ENCODE assay signal across 19 cellular contexts in the genomic region with DNA sequence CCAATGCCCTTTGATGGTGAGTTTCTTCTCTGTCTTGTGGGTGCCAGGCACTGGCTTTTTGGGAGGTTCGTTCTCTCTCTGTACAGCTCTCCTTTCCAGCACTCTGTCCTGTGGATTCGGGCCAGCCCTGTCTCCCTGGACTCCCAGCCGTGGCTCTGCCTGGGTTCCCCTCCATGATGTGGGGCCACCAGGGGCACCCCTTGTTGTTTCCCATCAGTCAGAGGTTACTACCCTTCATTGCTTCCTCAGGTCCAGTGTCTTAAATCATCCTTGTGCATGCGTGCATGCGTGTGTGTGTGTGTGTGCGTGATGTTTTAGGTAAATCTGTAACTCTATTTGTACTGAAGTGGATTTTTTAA. TPM values are rescaled to one million over a fixed set of nuclear protein-coding genes. Genes with fewer than 3 reads are reported as not detected.
DNase-seq lines count a peak whose midpoint lies in the region; ATAC-seq and TF ChIP-seq lines count a peak whose summit lies in the region.
"Had no signal": no experiment of that assay in that cellular context is flagged by ENCODE, and none has a peak within 500 bp of the region (broad histone marks: within the 10 kb centered on the region; RNA-seq: fewer than 3 reads in every experiment).

No MANE protein-coding gene starts in this region.

- H3K27me3 ChIP-seq in CD8-positive, alpha-beta memory T cell (ENCODE audit: insufficient read depth, low read length, poor library complexity, severe bottlenecking) = no peaks in the 10 kb centered on the region

- no peak for ATAC-seq in activated T-helper 17 cell treated with anti-CD3 and anti-CD28 coated beads, Interleukin-2, amount 50 U/mL, for 72 hours (replicated peaks)
- ATAC-seq in natural killer cell (no peak), HG03460 (IDR thresholded peaks at IDR 0.05; ENCODE audit: unreplicated experiment) (no peak)
- ATAC-seq: K562, Panc1 had no signal

- peaks cover 11% of the 10 kb centered on the region for H3K4me1 Mint-ChIP-seq in activated CD4-positive, alpha-beta T cell treated with anti-CD3 and anti-CD28 coated beads, Interleukin-2, amount 10 ng/mL, durations not matched to agents 7 days and 5 days
- H3K4me1 Mint-ChIP-seq in CD8-positive, alpha-beta memory T cell = peaks cover 12 to 22% (median 16%) of the 10 kb centered on the region in 3 donors
- peaks cover 10% of the 10 kb centered on the region for H3K4me1 Mint-ChIP-seq in activated T-helper 17 cell treated with anti-CD3 and anti-CD28 coated beads, Interleukin-2, amount 50 U/mL, for 72 hours
- H3K4me1 Mint-ChIP-seq in natural killer cell = peaks cover 23% of the 10 kb centered on the region in 2 donors

- no peaks in the 10 kb centered on the region for H3K9me3 Mint-ChIP-seq in activated CD4-positive, alpha-beta T cell treated with anti-CD3 and anti-CD28 coated beads, Interleukin-2, amount 10 ng/mL, durations not matched to agents 7 days and 5 days
- no peaks in the 10 kb centered on the region for H3K9me3 Mint-ChIP-seq in CD8-positive, alpha-beta memory T cell
- H3K9me3 Mint-ChIP-seq in activated T-helper 17 cell treated with anti-CD3 and anti-CD28 coated beads, Interleukin-2, amount 50 U/mL, for 72 hours = no peaks in the 10 kb centered on the region
- H3K9me3 Mint-ChIP-seq in natural killer cell = no peaks in the 10 kb centered on the region
- H3K9me3 Mint-ChIP-seq: CD4-positive, alpha-beta T cell had no signal

- intact Hi-C loops in natural killer cell (cut with micrococcal nuclease) = no loop called here

- peak overlapping the region; percentile 14 for H3K27ac Mint-ChIP-seq in activated CD4-positive, alpha-beta T cell treated with anti-CD3 and anti-CD28 coated beads, Interleukin-2, amount 10 ng/mL, durations not matched to agents 7 days and 5 days
- H3K27ac Mint-ChIP-seq in CD8-positive, alpha-beta memory T cell = peak overlapping the region in 5 of 8 donors; percentile 3 to 68 (median 36)
- peak overlapping the region; percentile 29 for H3K27ac Mint-ChIP-seq in activated T-helper 17 cell treated with anti-CD3 and anti-CD28 coated beads, Interleukin-2, amount 50 U/mL, for 72 hours
- H3K27ac Mint-ChIP-seq in natural killer cell = peak overlapping the region; percentile 32 to 59
- H3K27ac Mint-ChIP-seq: CD4-positive, alpha-beta T cell had no signal

- CTCF ChIA-PET in activated CD4-positive, alpha-beta T cell treated with anti-CD3 and anti-CD28 coated beads, Interleukin-2, amount 10 ng/mL, durations not matched to agents 7 days and 5 days (lab: Charles Lee) = interaction anchor here (3.5 kb wide), 1 partner anchor 383 kb away, joined by 9 read pairs; no protein-coding TSS in a partner anchor
- CTCF ChIA-PET in CD8-positive, alpha-beta memory T cell (lab: Charles Lee) = interaction anchor here (1.1 to 4.0 kb wide), 3 partner anchors 9 to 390 kb away, joined by 4 to 12 read pairs (median 7); no protein-coding TSS in a partner anchor

- no peak overlapping the region for H3K27ac ChIP-seq in CD8-positive, alpha-beta memory T cell (ENCODE audit: low read depth, low read length)

- H3K9me3 ChIP-seq in CD8-positive, alpha-beta memory T cell (ENCODE audit: low read length) = no peaks in the 10 kb centered on the region

- H3K36me3 ChIP-seq in CD8-positive, alpha-beta memory T cell (ENCODE audit: insufficient read depth, low read length) = peaks cover 39% of the 10 kb centered on the region

- TF ChIP-seq CTCF in natural killer cell (IDR thresholded peaks at IDR 0.05) = no peak

- no peak for DNase-seq in activated CD4-positive, alpha-beta T cell treated with anti-CD3 and anti-CD28 coated beads, Interleukin-2, amount 10 ng/mL, durations not matched to agents 7 days and 5 days
- no peak for DNase-seq in activated CD4-positive, alpha-beta T cell treated with anti-CD3 and anti-CD28 coated beads, Interleukin-2, amount 50 U/mL, for 4 hours
- no peak for DNase-seq in CD8-positive, alpha-beta memory T cell
- DNase-seq in natural killer cell (no peak), NCI-H82 (lab: John Stamatoyannopoulos, UW) (no peak), kidney tubule cell (ENCODE audit: low spot score) (no peak)
- DNase-seq: CD4-positive, alpha-beta T cell; DMS53; EL; GOT3; NCI-H1105; NCI-H2081; NCI-H2171 treated with DMSO at 0.1 percent for 48 hours; NCI-H446 treated with DMSO at 0.1 percent for 48 hours; NCI-H69 had no signal

- no peak overlapping the region for H3K4me3 Mint-ChIP-seq in activated CD4-positive, alpha-beta T cell treated with anti-CD3 and anti-CD28 coated beads, Interleukin-2, amount 10 ng/mL, durations not matched to agents 7 days and 5 days
- no peak overlapping the region for H3K4me3 Mint-ChIP-seq in CD8-positive, alpha-beta memory T cell
- H3K4me3 Mint-ChIP-seq in activated T-helper 17 cell treated with anti-CD3 and anti-CD28 coated beads, Interleukin-2, amount 50 U/mL, for 72 hours = no peak overlapping the region
- no peak overlapping the region for H3K4me3 Mint-ChIP-seq in natural killer cell
- H3K4me3 Mint-ChIP-seq: CD4-positive, alpha-beta T cell had no signal

- no peak overlapping the region for H3K4me3 ChIP-seq in CD8-positive, alpha-beta memory T cell (ENCODE audit: low read length)
- H3K4me3 ChIP-seq: K562 had no signal

- no peaks in the 10 kb centered on the region for H3K4me1 ChIP-seq in CD8-positive, alpha-beta memory T cell (ENCODE audit: insufficient read depth, low read length)

- H3K27me3 Mint-ChIP-seq in activated CD4-positive, alpha-beta T cell treated with anti-CD3 and anti-CD28 coated beads, Interleukin-2, amount 10 ng/mL, durations not matched to agents 7 days and 5 days = no peaks in the 10 kb centered on the region
- no peaks in the 10 kb centered on the region for H3K27me3 Mint-ChIP-seq in CD8-positive, alpha-beta memory T cell
- no peaks in the 10 kb centered on the region for H3K27me3 Mint-ChIP-seq in activated T-helper 17 cell treated with anti-CD3 and anti-CD28 coated beads, Interleukin-2, amount 50 U/mL, for 72 hours
- H3K27me3 Mint-ChIP-seq in natural killer cell (ENCODE audit: low read depth in 2 of 2) = no peaks in the 10 kb centered on the region
- H3K27me3 Mint-ChIP-seq: CD4-positive, alpha-beta T cell had no signal

- POLR2A ChIA-PET in activated CD4-positive, alpha-beta T cell treated with anti-CD3 and anti-CD28 coated beads, Interleukin-2, amount 10 ng/mL, durations not matched to agents 7 days and 5 days (lab: Charles Lee) = no interaction called here
- POLR2A ChIA-PET in CD8-positive, alpha-beta memory T cell (lab: Charles Lee) = no interaction called here

- H3K36me3 Mint-ChIP-seq in activated CD4-positive, alpha-beta T cell treated with anti-CD3 and anti-CD28 coated beads, Interleukin-2, amount 10 ng/mL, durations not matched to agents 7 days and 5 days (ENCODE audit: low read depth) = peaks cover 31% of the 10 kb centered on the region
- H3K36me3 Mint-ChIP-seq in CD8-positive, alpha-beta memory T cell = peaks cover 0 to 83% (median 14%) of the 10 kb centered on the region in 3 donors
- peaks cover 83% of the 10 kb centered on the region for H3K36me3 Mint-ChIP-seq in activated T-helper 17 cell treated with anti-CD3 and anti-CD28 coated beads, Interleukin-2, amount 50 U/mL, for 72 hours (ENCODE audit: low read depth)
- H3K36me3 Mint-ChIP-seq in natural killer cell = peaks cover 13% of the 10 kb centered on the region

RNA-seq across cellular contexts. Expression of a gene that starts 40.5 kb away (rescaled TPM):
- total RNA-seq in activated CD4-positive, alpha-beta T cell treated with anti-CD3 and anti-CD28 coated beads, Interleukin-2, amount 10 ng/mL, durations not matched to agents 7 days and 5 days = 100 to 1,000 TPM in 1 of 2 experiments, 10 to 100 TPM in 1; 81.4 to 102 TPM
- total RNA-seq in CD8-positive, alpha-beta memory T cell = 100 to 1,000 TPM in 1 of 2 experiments, 10 to 100 TPM in 1; 94.8 to 103 TPM
- polyA plus RNA-seq in CD8-positive, alpha-beta memory T cell = 83.2 TPM
- total RNA-seq in activated T-helper 17 cell treated with anti-CD3 and anti-CD28 coated beads, Interleukin-2, amount 50 U/mL, for 72 hours = 10 to 100 TPM; 82.3 to 89.8 TPM
- 100 to 1,000 TPM in 1 of 3 donors, 10 to 100 TPM in 2; 85.7 to 106 (median 86.8) TPM for total RNA-seq in natural killer cell

RNA-seq across cellular contexts. Expression of a gene that starts 44.1 kb away (rescaled TPM):
- total RNA-seq in activated CD4-positive, alpha-beta T cell treated with anti-CD3 and anti-CD28 coated beads, Interleukin-2, amount 10 ng/mL, durations not matched to agents 7 days and 5 days = 10 to 100 TPM; 16.9 to 17.6 TPM
- total RNA-seq in CD8-positive, alpha-beta memory T cell = 10 to 100 TPM; 16.0 to 16.6 TPM
- polyA plus RNA-seq in CD8-positive, alpha-beta memory T cell = 11.2 TPM
- 10 to 100 TPM; 11.8 to 16.4 TPM for total RNA-seq in activated T-helper 17 cell treated with anti-CD3 and anti-CD28 coated beads, Interleukin-2, amount 50 U/mL, for 72 hours
- 10 to 100 TPM; 44.8 to 60.9 (median 45.0) TPM for total RNA-seq in natural killer cell

RNA-seq across cellular contexts. Expression of a gene that starts 45.8 kb away (rescaled TPM):
- 10 to 100 TPM; 25.8 to 26.9 TPM for total RNA-seq in activated CD4-positive, alpha-beta T cell treated with anti-CD3 and anti-CD28 coated beads, Interleukin-2, amount 10 ng/mL, durations not matched to agents 7 days and 5 days
- total RNA-seq in CD8-positive, alpha-beta memory T cell = 100 to 1,000 TPM in 1 of 2 experiments, 10 to 100 TPM in 1; 96.6 to 102 TPM
- polyA plus RNA-seq in CD8-positive, alpha-beta memory T cell = 19.5 TPM
- total RNA-seq in activated T-helper 17 cell treated with anti-CD3 and anti-CD28 coated beads, Interleukin-2, amount 50 U/mL, for 72 hours = 100 to 1,000 TPM; 118 to 331 TPM
- 100 to 1,000 TPM in 1 of 3 donors, 10 to 100 TPM in 2; 84.1 to 143 (median 89.0) TPM for total RNA-seq in natural killer cell
